10 cellular contexts compared by ENCODE assay signal in genomic region chr2:239223029-239223329, GRCh38.
DNase-seq lines count a peak whose midpoint lies in the region; ATAC-seq and TF ChIP-seq lines count a peak whose summit lies in the region.
"Had no signal": no experiment of that assay in that cellular context is flagged by ENCODE, and none has a peak within 500 bp of the region (broad histone marks: within the 10 kb centered on the region; RNA-seq: fewer than 3 reads in every experiment).

No MANE protein-coding gene starts in this region.

- peaks cover 57% of the 10 kb centered on the region for H3K4me1 Mint-ChIP-seq in activated naive CD8-positive, alpha-beta T cell treated with anti-CD3 and anti-CD28 coated beads, Interleukin-2, amount 10 ng/mL, durations not matched to agents 7 days and 5 days

- no peak for ATAC-seq in activated naive CD8-positive, alpha-beta T cell treated with anti-CD3 and anti-CD28 coated beads, Interleukin-2, amount 10 ng/mL, durations not matched to agents 7 days and 5 days (ENCODE audit: low read depth)
- ATAC-seq in left lung (peak; percentile 51), GM18870 (IDR thresholded peaks at IDR 0.05; ENCODE audit: unreplicated experiment) (no peak)
- ATAC-seq: GM12878 had no signal

- no peaks in the 10 kb centered on the region for H3F3A ChIP-seq in Loucy (ENCODE audit: low read depth)

- H3K9me3 ChIP-seq in Loucy (ENCODE audit: insufficient read depth, low read depth, low read length) (no peaks in the 10 kb centered on the region), left lung (no peaks in the 10 kb centered on the region), subcutaneous abdominal adipose tissue (ENCODE audit: control insufficient read depth in 5 of 5, low read length in 5 of 5) (no peaks in the 10 kb centered on the region)

- peak overlapping the region; percentile 75 for H3K4me3 Mint-ChIP-seq in activated naive CD8-positive, alpha-beta T cell treated with anti-CD3 and anti-CD28 coated beads, Interleukin-2, amount 10 ng/mL, durations not matched to agents 7 days and 5 days

- intact Hi-C loops in left lung (cut with DNase I) = no loop called here

- H3K4me2 ChIP-seq in Loucy (ENCODE audit: low read depth, low read length, poor library complexity, severe bottlenecking) = peak overlapping the region; percentile 78

- H3K36me3 Mint-ChIP-seq in activated naive CD8-positive, alpha-beta T cell treated with anti-CD3 and anti-CD28 coated beads, Interleukin-2, amount 10 ng/mL, durations not matched to agents 7 days and 5 days = peaks cover 25% of the 10 kb centered on the region

- H3K9ac ChIP-seq in Loucy (ENCODE audit: low read depth, low read length, poor library complexity, severe bottlenecking) = no peak overlapping the region
- peak overlapping the region in 2 of 5 donors; percentile 63 to 89 for H3K9ac ChIP-seq in subcutaneous abdominal adipose tissue (ENCODE audit: low read length in 5 of 5)

- H3K27ac ChIP-seq in left lung (peak overlapping the region; percentile 91 to 93), subcutaneous abdominal adipose tissue (ENCODE audit: low read depth, low read length) (peak overlapping the region; percentile 96)

- no peak for DNase-seq in activated naive CD8-positive, alpha-beta T cell treated with anti-CD3 and anti-CD28 coated beads, Interleukin-2, amount 10 ng/mL, durations not matched to agents 7 days and 5 days
- DNase-seq in left lung (no peak), NCI-H526 (lab: John Stamatoyannopoulos, UW) (no peak), erythroblast (lab: John Stamatoyannopoulos, UW) (no peak)
- DNase-seq: activated CD4-positive, CD25-positive, alpha-beta regulatory T cell; NCI-H1930 had no signal

- H3K9me3 Mint-ChIP-seq in activated naive CD8-positive, alpha-beta T cell treated with anti-CD3 and anti-CD28 coated beads, Interleukin-2, amount 10 ng/mL, durations not matched to agents 7 days and 5 days = no peaks in the 10 kb centered on the region

- H4K20me1 ChIP-seq in Loucy (ENCODE audit: insufficient read depth, low read length, poor library complexity, severe bottlenecking) = peaks cover 10% of the 10 kb centered on the region

- no peak overlapping the region for H2AFZ ChIP-seq in Loucy (ENCODE audit: low read length)

- H3K27me3 Mint-ChIP-seq in activated naive CD8-positive, alpha-beta T cell treated with anti-CD3 and anti-CD28 coated beads, Interleukin-2, amount 10 ng/mL, durations not matched to agents 7 days and 5 days = no peaks in the 10 kb centered on the region

- H3K4me1 ChIP-seq in Loucy (ENCODE audit: insufficient read depth, low read length, poor library complexity, severe bottlenecking) (peaks cover 28% of the 10 kb centered on the region), left lung (peaks cover 54 to 84% of the 10 kb centered on the region in 2 donors), subcutaneous abdominal adipose tissue (ENCODE audit: control insufficient read depth in 5 of 5, insufficient read depth in 5 of 5, low read length in 5 of 5) (peaks cover 33 to 72% (median 67%) of the 10 kb centered on the region in 5 donors)

- TF ChIP-seq CTCF in Loucy (conservative IDR thresholded peaks at IDR 0.05; ENCODE audit: low read length) = no peak
- no peak for TF ChIP-seq CTCF in left lung (IDR thresholded peaks at IDR 0.05)

- H3K4me3 ChIP-seq in Loucy (ENCODE audit: low read length, poor library complexity, severe bottlenecking) (no peak overlapping the region), left lung (peak overlapping the region in 1 of 2 donors; percentile 4), subcutaneous abdominal adipose tissue (ENCODE audit: low read depth in 1 of 5, low read length in 5 of 5) (peak overlapping the region in 1 of 5 donors; percentile 62)
- H3K4me3 ChIP-seq: GM12878 had no signal

- H3K36me3 ChIP-seq in Loucy (ENCODE audit: insufficient read depth, low read length) (no peaks in the 10 kb centered on the region), left lung (no peaks in the 10 kb centered on the region), subcutaneous abdominal adipose tissue (ENCODE audit: control insufficient read depth in 5 of 5, insufficient read depth in 5 of 5, low read length in 5 of 5) (no peaks in the 10 kb centered on the region)

- TF ChIP-seq POLR2A in erythroblast (IDR thresholded peaks at IDR 0.05; ENCODE audit: low read length) = no peak

- no peaks in the 10 kb centered on the region for H3K9me2 ChIP-seq in Loucy (replicated peaks; ENCODE audit: low read depth, low read length)

- peaks cover 43% of the 10 kb centered on the region for H3K79me2 ChIP-seq in Loucy (ENCODE audit: insufficient read depth, low read length)

- POLR2A ChIA-PET in activated naive CD8-positive, alpha-beta T cell treated with anti-CD3 and anti-CD28 coated beads, Interleukin-2, amount 10 ng/mL, durations not matched to agents 7 days and 5 days (lab: Charles Lee) = interaction anchor here (1.8 kb wide), 1 partner anchor 44 kb away, joined by 7 read pairs; no protein-coding TSS in a partner anchor

- no peaks in the 10 kb centered on the region for H3K27me3 ChIP-seq in Loucy (ENCODE audit: insufficient read depth, low read length, poor library complexity, severe bottlenecking)
- H3K27me3 ChIP-seq in left lung = no peaks in the 10 kb centered on the region
- H3K27me3 ChIP-seq in subcutaneous abdominal adipose tissue (ENCODE audit: control insufficient read depth in 5 of 5, insufficient read depth in 4 of 5, low read length in 5 of 5) = no peaks in the 10 kb centered on the region

- peak overlapping the region; percentile 89 for H3K27ac Mint-ChIP-seq in activated naive CD8-positive, alpha-beta T cell treated with anti-CD3 and anti-CD28 coated beads, Interleukin-2, amount 10 ng/mL, durations not matched to agents 7 days and 5 days
